19 cellular contexts compared by ENCODE assay signal in the genomic region with DNA sequence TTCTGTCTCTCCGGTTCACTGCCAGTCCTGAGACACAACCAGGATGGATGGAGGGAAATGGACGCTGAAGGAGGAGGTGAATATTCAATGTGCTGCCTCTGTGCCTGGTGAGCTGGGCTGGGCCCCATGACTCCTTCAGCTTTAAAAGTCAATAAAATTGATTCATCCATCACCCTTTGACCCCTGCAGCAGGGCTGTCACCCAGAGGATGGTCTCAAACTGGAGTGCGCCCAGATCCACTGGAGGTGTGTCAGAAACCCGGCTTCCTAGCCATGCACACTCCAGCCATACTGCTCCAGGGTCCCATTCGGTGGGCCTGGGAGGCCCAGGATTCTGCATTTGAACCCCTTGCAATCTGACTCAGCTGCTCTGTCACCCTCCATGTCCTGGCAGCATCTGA.
"Had no signal": no experiment of that assay in that cellular context is flagged by ENCODE, and none has a peak within 500 bp of the region (broad histone marks: within the 10 kb centered on the region; RNA-seq: fewer than 3 reads in every experiment).

No MANE protein-coding gene starts in this region.

- H3K27me3 ChIP-seq: esophagus muscularis mucosa, gastrocnemius medialis, left lung, vagina had no signal

- H3K36me3 ChIP-seq: esophagus muscularis mucosa, gastrocnemius medialis, left lung, sigmoid colon, vagina had no signal

- ATAC-seq: effector memory CD8-positive, alpha-beta T cell; gastrocnemius medialis; left lung; naive thymus-derived CD8-positive, alpha-beta T cell had no signal

- H3K9me3 ChIP-seq: esophagus muscularis mucosa, gastrocnemius medialis, left lung, sigmoid colon, vagina had no signal

- H3K4me1 ChIP-seq: esophagus muscularis mucosa, gastrocnemius medialis, left lung, sigmoid colon, vagina had no signal

- H3K4me1 Mint-ChIP-seq: neural crest cell had no signal

- H3K9me3 Mint-ChIP-seq: type B pancreatic cell had no signal

- DNase-seq: central memory CD4-positive, alpha-beta T cell; cortex of kidney; effector memory CD8-positive, alpha-beta T cell; gastrocnemius medialis; left lung; mesenchymal stem cell; midbrain; naive thymus-derived CD8-positive, alpha-beta T cell; posterior cingulate gyrus; sigmoid colon; stimulated activated CD4-positive, alpha-beta T cell treated with anti-CD3 and anti-CD28 coated beads, Interleukin-12 subunit alpha, Interleukin-12 subunit beta, amount 100 ng/mL, for 4 hours; stimulated activated naive CD4-positive, alpha-beta T cell treated with Interleukin-2 at 50 U/mL for 16 hours had no signal

- H3K27ac ChIP-seq: epithelial cell of prostate, esophagus muscularis mucosa, gastrocnemius medialis, left lung, sigmoid colon, skin epidermis, vagina had no signal

- H3K4me3 Mint-ChIP-seq: effector memory CD8-positive, alpha-beta T cell; naive thymus-derived CD8-positive, alpha-beta T cell; neural crest cell; type B pancreatic cell had no signal

- H3K4me3 ChIP-seq: esophagus muscularis mucosa, gastrocnemius medialis, left lung, lung, sigmoid colon, skin epidermis, vagina had no signal

- H3K36me3 Mint-ChIP-seq: type B pancreatic cell had no signal

- H3K27ac Mint-ChIP-seq: effector memory CD8-positive, alpha-beta T cell; type B pancreatic cell had no signal
